In the genomic region with DNA sequence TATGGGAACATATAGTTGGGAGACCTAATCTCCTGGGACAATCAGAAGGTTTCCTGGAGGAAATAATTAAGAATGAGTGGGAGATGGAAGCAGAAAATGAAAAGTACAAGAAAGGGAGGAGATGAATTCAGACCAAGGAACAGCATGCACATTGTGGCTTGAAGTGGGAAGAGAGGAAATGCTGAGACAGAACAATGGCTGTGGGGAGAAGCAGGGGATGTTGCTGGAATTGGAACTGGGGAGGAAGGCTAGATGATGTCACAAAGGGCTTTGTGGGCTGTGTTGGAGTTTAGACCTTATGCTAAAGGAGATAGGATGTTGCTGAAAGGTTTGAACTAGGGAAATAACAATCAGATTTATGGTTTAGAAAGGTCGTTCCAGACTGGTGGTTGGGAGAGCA, we compare ENCODE assay signal across 24 cellular contexts.
"Had no signal": no experiment of that assay in that cellular context is flagged by ENCODE, and none has a peak within 500 bp of the region (broad histone marks: within the 10 kb centered on the region; RNA-seq: fewer than 3 reads in every experiment).

No MANE protein-coding gene starts in this region.

- H3K9me3 Mint-ChIP-seq: effector memory CD8-positive, alpha-beta T cell; naive B cell had no signal

- H3K4me1 ChIP-seq: gastrocnemius medialis, heart right ventricle, left lung, lower lobe of right lung had no signal

- H3K4me1 Mint-ChIP-seq: endodermal cell, naive B cell had no signal

- H3K4me3 Mint-ChIP-seq: effector memory CD8-positive, alpha-beta T cell; endodermal cell; mesothelial cell of epicardium; naive B cell had no signal

- H3K27ac ChIP-seq: coronary artery, epithelial cell of prostate, gastrocnemius medialis, heart right ventricle, left lung, lower lobe of right lung had no signal

- FAIRE-seq: colon, endometrium, islet of Langerhans had no signal

- H3K4me3 ChIP-seq: coronary artery, gastrocnemius medialis, heart right ventricle, left lung, lower lobe of right lung, mucosa of descending colon had no signal

- H3K36me3 ChIP-seq: gastrocnemius medialis, heart right ventricle, left lung, lower lobe of right lung had no signal

- DNase-seq: effector CD8-positive, alpha-beta T cell; effector memory CD8-positive, alpha-beta T cell; endodermal cell; erythroblast; foreskin fibroblast; foreskin melanocyte; gastrocnemius medialis; glutamatergic neuron; head of caudate nucleus; heart right ventricle; hippocampal formation; left cardiac atrium; left lung; left ventricle myocardium superior; lower lobe of right lung; mesenchymal stem cell; mucosa of descending colon; naive B cell had no signal

- H3K36me3 Mint-ChIP-seq: mesothelial cell of epicardium, naive B cell had no signal

- H3K27ac Mint-ChIP-seq: effector memory CD8-positive, alpha-beta T cell; endodermal cell; mesothelial cell of epicardium; naive B cell had no signal

- H3K27me3 ChIP-seq: left lung had no signal

- H3K9me3 ChIP-seq: gastrocnemius medialis, heart right ventricle, left lung, lower lobe of right lung, mucosa of descending colon had no signal
